ENCODE assay signal across 1 cellular context in the genomic region with DNA sequence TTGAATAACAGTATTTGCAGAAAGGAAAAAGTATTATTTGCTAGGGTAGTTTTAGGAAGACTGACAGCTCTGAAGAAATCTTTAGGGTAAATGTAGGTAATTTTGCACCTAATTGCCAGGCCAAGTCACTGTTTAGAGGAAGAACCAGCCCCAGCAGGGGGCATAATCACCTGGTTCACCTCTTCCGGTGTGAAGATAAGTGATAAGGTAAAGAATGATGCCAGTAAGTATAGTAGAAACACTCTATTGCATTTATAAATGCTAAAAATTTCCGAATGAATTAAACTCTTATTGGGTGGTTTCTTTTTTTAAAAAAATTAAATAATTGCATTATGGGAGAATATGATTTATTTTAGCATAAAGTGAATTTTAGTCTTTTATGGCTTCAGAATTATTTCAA. TPM values are rescaled to one million over a fixed set of nuclear protein-coding genes. Genes with fewer than 3 reads are reported as not detected.
"Had no signal": no experiment of that assay in that cellular context is flagged by ENCODE, and none has a peak within 500 bp of the region (broad histone marks: within the 10 kb centered on the region; RNA-seq: fewer than 3 reads in every experiment).

No MANE protein-coding gene starts in this region.

RNA-seq across cellular contexts. Expression of gene SAXO2, which starts 21.8 kb away (rescaled TPM):
- total RNA-seq: thoracic aorta had no signal
